ENCODE assay signal across 1 cellular context in genomic region chr19:10836478-10837325, GRCh38.
A peak's percentile ranks its signal among the peaks of the same experiment; 100 is the strongest.
TF ChIP-seq lines count a peak whose summit lies in the region.

No MANE protein-coding gene starts in this region.

TF ChIP-seq in GM12878, 131 proteins besides CTCF, POLR2A, EP300 and RAD21 (continued from another document and continues in another):
- TF ChIP-seq, protein P1, sequence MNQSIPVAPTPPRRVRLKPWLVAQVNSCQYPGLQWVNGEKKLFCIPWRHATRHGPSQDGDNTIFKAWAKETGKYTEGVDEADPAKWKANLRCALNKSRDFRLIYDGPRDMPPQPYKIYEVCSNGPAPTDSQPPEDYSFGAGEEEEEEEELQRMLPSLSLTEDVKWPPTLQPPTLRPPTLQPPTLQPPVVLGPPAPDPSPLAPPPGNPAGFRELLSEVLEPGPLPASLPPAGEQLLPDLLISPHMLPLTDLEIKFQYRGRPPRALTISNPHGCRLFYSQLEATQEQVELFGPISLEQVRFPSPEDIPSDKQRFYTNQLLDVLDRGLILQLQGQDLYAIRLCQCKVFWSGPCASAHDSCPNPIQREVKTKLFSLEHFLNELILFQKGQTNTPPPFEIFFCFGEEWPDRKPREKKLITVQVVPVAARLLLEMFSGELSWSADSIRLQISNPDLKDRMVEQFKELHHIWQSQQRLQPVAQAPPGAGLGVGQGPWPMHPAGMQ (IDR thresholded peaks at IDR 0.05; ENCODE audit: borderline replicate concordance), result no peak
- TF ChIP-seq, protein P2, sequence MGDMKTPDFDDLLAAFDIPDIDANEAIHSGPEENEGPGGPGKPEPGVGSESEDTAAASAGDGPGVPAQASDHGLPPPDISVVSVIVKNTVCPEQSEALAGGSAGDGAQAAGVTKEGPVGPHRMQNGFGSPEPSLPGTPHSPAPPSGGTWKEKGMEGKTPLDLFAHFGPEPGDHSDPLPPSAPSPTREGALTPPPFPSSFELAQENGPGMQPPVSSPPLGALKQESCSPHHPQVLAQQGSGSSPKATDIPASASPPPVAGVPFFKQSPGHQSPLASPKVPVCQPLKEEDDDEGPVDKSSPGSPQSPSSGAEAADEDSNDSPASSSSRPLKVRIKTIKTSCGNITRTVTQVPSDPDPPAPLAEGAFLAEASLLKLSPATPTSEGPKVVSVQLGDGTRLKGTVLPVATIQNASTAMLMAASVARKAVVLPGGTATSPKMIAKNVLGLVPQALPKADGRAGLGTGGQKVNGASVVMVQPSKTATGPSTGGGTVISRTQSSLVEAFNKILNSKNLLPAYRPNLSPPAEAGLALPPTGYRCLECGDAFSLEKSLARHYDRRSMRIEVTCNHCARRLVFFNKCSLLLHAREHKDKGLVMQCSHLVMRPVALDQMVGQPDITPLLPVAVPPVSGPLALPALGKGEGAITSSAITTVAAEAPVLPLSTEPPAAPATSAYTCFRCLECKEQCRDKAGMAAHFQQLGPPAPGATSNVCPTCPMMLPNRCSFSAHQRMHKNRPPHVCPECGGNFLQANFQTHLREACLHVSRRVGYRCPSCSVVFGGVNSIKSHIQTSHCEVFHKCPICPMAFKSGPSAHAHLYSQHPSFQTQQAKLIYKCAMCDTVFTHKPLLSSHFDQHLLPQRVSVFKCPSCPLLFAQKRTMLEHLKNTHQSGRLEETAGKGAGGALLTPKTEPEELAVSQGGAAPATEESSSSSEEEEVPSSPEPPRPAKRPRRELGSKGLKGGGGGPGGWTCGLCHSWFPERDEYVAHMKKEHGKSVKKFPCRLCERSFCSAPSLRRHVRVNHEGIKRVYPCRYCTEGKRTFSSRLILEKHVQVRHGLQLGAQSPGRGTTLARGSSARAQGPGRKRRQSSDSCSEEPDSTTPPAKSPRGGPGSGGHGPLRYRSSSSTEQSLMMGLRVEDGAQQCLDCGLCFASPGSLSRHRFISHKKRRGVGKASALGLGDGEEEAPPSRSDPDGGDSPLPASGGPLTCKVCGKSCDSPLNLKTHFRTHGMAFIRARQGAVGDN (IDR thresholded peaks at IDR 0.05), result peak; percentile 100
- 0 out of 2 replicates have a peak, but pooled peaks have one; percentile 6 for TF ChIP-seq RCOR1 (conservative IDR thresholded peaks at IDR 0.05; ENCODE audit: low read depth, low read length)
- TF ChIP-seq, protein P3, sequence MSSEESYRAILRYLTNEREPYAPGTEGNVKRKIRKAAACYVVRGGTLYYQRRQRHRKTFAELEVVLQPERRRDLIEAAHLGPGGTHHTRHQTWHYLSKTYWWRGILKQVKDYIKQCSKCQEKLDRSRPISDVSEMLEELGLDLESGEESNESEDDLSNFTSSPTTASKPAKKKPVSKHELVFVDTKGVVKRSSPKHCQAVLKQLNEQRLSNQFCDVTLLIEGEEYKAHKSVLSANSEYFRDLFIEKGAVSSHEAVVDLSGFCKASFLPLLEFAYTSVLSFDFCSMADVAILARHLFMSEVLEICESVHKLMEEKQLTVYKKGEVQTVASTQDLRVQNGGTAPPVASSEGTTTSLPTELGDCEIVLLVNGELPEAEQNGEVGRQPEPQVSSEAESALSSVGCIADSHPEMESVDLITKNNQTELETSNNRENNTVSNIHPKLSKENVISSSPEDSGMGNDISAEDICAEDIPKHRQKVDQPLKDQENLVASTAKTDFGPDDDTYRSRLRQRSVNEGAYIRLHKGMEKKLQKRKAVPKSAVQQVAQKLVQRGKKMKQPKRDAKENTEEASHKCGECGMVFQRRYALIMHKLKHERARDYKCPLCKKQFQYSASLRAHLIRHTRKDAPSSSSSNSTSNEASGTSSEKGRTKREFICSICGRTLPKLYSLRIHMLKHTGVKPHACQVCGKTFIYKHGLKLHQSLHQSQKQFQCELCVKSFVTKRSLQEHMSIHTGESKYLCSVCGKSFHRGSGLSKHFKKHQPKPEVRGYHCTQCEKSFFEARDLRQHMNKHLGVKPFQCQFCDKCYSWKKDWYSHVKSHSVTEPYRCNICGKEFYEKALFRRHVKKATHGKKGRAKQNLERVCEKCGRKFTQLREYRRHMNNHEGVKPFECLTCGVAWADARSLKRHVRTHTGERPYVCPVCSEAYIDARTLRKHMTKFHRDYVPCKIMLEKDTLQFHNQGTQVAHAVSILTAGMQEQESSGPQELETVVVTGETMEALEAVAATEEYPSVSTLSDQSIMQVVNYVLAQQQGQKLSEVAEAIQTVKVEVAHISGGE (CRISPR knock-in tag; IDR thresholded peaks at IDR 0.05), result peak; percentile 33; the same call in 1 of the 2 replicates
- peak; percentile 79 for TF ChIP-seq PRDM15 (CRISPR knock-in tag; IDR thresholded peaks at IDR 0.05)
- peak; percentile 92 for TF ChIP-seq ZNF592 (IDR thresholded peaks at IDR 0.05)
- TF ChIP-seq, protein P4, sequence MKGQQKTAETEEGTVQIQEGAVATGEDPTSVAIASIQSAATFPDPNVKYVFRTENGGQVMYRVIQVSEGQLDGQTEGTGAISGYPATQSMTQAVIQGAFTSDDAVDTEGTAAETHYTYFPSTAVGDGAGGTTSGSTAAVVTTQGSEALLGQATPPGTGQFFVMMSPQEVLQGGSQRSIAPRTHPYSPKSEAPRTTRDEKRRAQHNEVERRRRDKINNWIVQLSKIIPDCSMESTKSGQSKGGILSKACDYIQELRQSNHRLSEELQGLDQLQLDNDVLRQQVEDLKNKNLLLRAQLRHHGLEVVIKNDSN (IDR thresholded peaks at IDR 0.05; ENCODE audit: borderline replicate concordance, extremely low read length, insufficient read depth, low read depth, low read length), result peak; percentile 88
- TF ChIP-seq MAX (IDR thresholded peaks at IDR 0.05; ENCODE audit: low read depth, low read length), result peak; percentile 99
- TF ChIP-seq IKZF2 (IDR thresholded peaks at IDR 0.05), result peak in 1 of 2 experiments; percentile 35; a peak in 2 of 4 replicates
- peak; percentile 67 for TF ChIP-seq NBN (IDR thresholded peaks at IDR 0.05)
- TF ChIP-seq MTA2 (IDR thresholded peaks at IDR 0.05; ENCODE audit: low read depth), result 0 out of 2 replicates have a peak, but pooled peaks have one; percentile 22
- TF ChIP-seq, protein P5, sequence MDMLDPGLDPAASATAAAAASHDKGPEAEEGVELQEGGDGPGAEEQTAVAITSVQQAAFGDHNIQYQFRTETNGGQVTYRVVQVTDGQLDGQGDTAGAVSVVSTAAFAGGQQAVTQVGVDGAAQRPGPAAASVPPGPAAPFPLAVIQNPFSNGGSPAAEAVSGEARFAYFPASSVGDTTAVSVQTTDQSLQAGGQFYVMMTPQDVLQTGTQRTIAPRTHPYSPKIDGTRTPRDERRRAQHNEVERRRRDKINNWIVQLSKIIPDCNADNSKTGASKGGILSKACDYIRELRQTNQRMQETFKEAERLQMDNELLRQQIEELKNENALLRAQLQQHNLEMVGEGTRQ (IDR thresholded peaks at IDR 0.05; ENCODE audit: borderline replicate concordance, low read depth, low read length), result peak; percentile 86
- peak; percentile 78; the same call in 1 of the 2 replicates for TF ChIP-seq ZNF217 (IDR thresholded peaks at IDR 0.05)
- peak; percentile 67; the same call in 1 of the 2 replicates for TF ChIP-seq TARDBP (IDR thresholded peaks at IDR 0.05; ENCODE audit: borderline replicate concordance)
- peak; percentile 97 for TF ChIP-seq MEF2B (IDR thresholded peaks at IDR 0.05; ENCODE audit: partially characterized antibody, poor library complexity, severe bottlenecking)
- TF ChIP-seq, protein P6, sequence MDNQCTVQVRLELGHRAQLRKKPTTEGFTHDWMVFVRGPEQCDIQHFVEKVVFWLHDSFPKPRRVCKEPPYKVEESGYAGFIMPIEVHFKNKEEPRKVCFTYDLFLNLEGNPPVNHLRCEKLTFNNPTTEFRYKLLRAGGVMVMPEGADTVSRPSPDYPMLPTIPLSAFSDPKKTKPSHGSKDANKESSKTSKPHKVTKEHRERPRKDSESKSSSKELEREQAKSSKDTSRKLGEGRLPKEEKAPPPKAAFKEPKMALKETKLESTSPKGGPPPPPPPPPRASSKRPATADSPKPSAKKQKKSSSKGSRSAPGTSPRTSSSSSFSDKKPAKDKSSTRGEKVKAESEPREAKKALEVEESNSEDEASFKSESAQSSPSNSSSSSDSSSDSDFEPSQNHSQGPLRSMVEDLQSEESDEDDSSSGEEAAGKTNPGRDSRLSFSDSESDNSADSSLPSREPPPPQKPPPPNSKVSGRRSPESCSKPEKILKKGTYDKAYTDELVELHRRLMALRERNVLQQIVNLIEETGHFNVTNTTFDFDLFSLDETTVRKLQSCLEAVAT (IDR thresholded peaks at IDR 0.05), result peak; percentile 97
- TF ChIP-seq CREM (IDR thresholded peaks at IDR 0.05; ENCODE audit: low read depth), result peak; percentile 36; the same call in 1 of the 2 replicates
- TF ChIP-seq MXI1 (IDR thresholded peaks at IDR 0.05; ENCODE audit: low read depth, low read length), result peak; percentile 89; the same call in 1 of the 2 replicates
- 0 out of 2 replicates have a peak, but pooled peaks have one; percentile 33 for TF ChIP-seq GATAD2B (conservative IDR thresholded peaks at IDR 0.05; ENCODE audit: low read depth)
- no peak for TF ChIP-seq IRF3 (IDR thresholded peaks at IDR 0.05)
- TF ChIP-seq, protein P7, sequence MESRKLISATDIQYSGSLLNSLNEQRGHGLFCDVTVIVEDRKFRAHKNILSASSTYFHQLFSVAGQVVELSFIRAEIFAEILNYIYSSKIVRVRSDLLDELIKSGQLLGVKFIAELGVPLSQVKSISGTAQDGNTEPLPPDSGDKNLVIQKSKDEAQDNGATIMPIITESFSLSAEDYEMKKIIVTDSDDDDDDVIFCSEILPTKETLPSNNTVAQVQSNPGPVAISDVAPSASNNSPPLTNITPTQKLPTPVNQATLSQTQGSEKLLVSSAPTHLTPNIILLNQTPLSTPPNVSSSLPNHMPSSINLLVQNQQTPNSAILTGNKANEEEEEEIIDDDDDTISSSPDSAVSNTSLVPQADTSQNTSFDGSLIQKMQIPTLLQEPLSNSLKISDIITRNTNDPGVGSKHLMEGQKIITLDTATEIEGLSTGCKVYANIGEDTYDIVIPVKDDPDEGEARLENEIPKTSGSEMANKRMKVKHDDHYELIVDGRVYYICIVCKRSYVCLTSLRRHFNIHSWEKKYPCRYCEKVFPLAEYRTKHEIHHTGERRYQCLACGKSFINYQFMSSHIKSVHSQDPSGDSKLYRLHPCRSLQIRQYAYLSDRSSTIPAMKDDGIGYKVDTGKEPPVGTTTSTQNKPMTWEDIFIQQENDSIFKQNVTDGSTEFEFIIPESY (IDR thresholded peaks at IDR 0.05), result peak; percentile 93; the same call in 1 of the 2 replicates
- TF ChIP-seq MEF2A (IDR thresholded peaks at IDR 0.05; ENCODE audit: insufficient read depth, low read depth, low read length), result peak; percentile 96
- TF ChIP-seq ESRRA (IDR thresholded peaks at IDR 0.05; ENCODE audit: low read length), result peak; percentile 72; the same call in 1 of the 2 replicates
- TF ChIP-seq IRF4 (IDR thresholded peaks at IDR 0.05; ENCODE audit: low read depth, low read length), result peak; percentile 8; the same call in 1 of the 2 replicates
